In genomic region chr22:45427114-45427513, GRCh38 we compare ENCODE assay signal across 23 cellular contexts. TPM values are rescaled to one million over a fixed set of nuclear protein-coding genes. Genes with fewer than 3 reads are reported as not detected.
DNase-seq lines count a peak whose midpoint lies in the region; ATAC-seq, FAIRE-seq and TF ChIP-seq lines count a peak whose summit lies in the region.
"Had no signal": no experiment of that assay in that cellular context is flagged by ENCODE, and none has a peak within 500 bp of the region (broad histone marks: within the 10 kb centered on the region; RNA-seq: fewer than 3 reads in every experiment).

No MANE protein-coding gene starts in this region.

- H3K4me2 ChIP-seq in HepG2 (ENCODE audit: low read depth, low read length) (no peak overlapping the region), H1 (ENCODE audit: insufficient read depth in 1 of 2, low read depth in 2 of 2, low read length in 2 of 2) (no peak overlapping the region)

- H3K79me2 ChIP-seq in HepG2 (ENCODE audit: insufficient read depth, low read length) (no peaks in the 10 kb centered on the region), H1 (ENCODE audit: control insufficient read depth in 1 of 2, insufficient read depth in 2 of 2, low read length in 2 of 2) (no peaks in the 10 kb centered on the region)

- ATAC-seq in HepG2 (no peak), right lobe of liver (no peak), WTC11 (no peak)
- ATAC-seq: CD8-positive, alpha-beta T cell had no signal

- H3K4me1 ChIP-seq in HepG2 (ENCODE audit: insufficient read depth, low read length) (no peaks in the 10 kb centered on the region), right lobe of liver (no peaks in the 10 kb centered on the region), H1 (replicated peaks in 1 of 4; ENCODE audit: control insufficient read depth in 3 of 4, insufficient read depth in 4 of 4, low read length in 3 of 4) (no peaks in the 10 kb centered on the region; a peak in 1 of 7 replicates), testis (no peaks in the 10 kb centered on the region)
- H3K4me1 ChIP-seq: Caco-2 had no signal

- TF ChIP-seq EP300 in HepG2 (IDR thresholded peaks at IDR 0.05; ENCODE audit: low read depth in 2 of 2, low read length in 2 of 2): no peak
- TF ChIP-seq EP300 in HepG2 (CRISPR knock-in tag; IDR thresholded peaks at IDR 0.05; ENCODE audit: borderline replicate concordance): no peak
- TF ChIP-seq EP300 in H1 (IDR thresholded peaks at IDR 0.05; ENCODE audit: borderline replicate concordance in 1 of 2, low read depth in 2 of 2, low read length in 2 of 2): no peak

- no peak overlapping the region for H3K14ac ChIP-seq in H1 (ENCODE audit: insufficient read length)

- no peak overlapping the region for H3K27ac ChIP-seq in HepG2 (ENCODE audit: extremely low read length, insufficient read depth, low read length)
- no peak overlapping the region for H3K27ac ChIP-seq in right lobe of liver
- H3K27ac ChIP-seq in H1 (ENCODE audit: low read depth, low read length): no peak overlapping the region
- H3K27ac ChIP-seq in testis: no peak overlapping the region

- intact Hi-C loops in HepG2 (cut with micrococcal nuclease; ENCODE audit: unreplicated experiment): no loop called here
- intact Hi-C loops in right lobe of liver (cut with DNase I): no loop called here
- intact Hi-C loops in testis (cut with DNase I; ENCODE audit: low total_unique reads): no loop called here
- intact Hi-C loops in CD14-positive monocyte (cut with micrococcal nuclease): no loop called here

- POLR2A ChIA-PET in HepG2 (lab: Yijun Ruan, JAX) (no interaction called here), WTC11 (lab: Charles Lee) (no interaction called here), H1 (lab: Charles Lee; ENCODE audit: partially characterized antibody) (no interaction called here)

- TF ChIP-seq RAD21 in HepG2 (CRISPR knock-in tag; IDR thresholded peaks at IDR 0.05) (no peak), H1 (IDR thresholded peaks at IDR 0.05 in 1 of 2, conservative IDR thresholded peaks at IDR 0.05 in 1 of 2; ENCODE audit: low read depth in 2 of 2, low read length in 2 of 2) (no peak)

- H4K8ac ChIP-seq in H1 (ENCODE audit: extremely low read depth, insufficient read depth, low read length): no peak overlapping the region

- no peak overlapping the region for H3K56ac ChIP-seq in H1 (replicated peaks; ENCODE audit: insufficient read length, low read depth, low read length)

- H2AFZ ChIP-seq in HepG2 (ENCODE audit: low read length) (no peak overlapping the region), H1 (ENCODE audit: low read length) (no peak overlapping the region)

- no peak overlapping the region for H2BK12ac ChIP-seq in H1 (ENCODE audit: low read depth, low read length)

- no peak overlapping the region for H4K5ac ChIP-seq in H1 (ENCODE audit: insufficient read length, low read depth, low read length)

- H2BK20ac ChIP-seq in H1 (ENCODE audit: low read length): no peak overlapping the region

- H3K36me3 Mint-ChIP-seq in WTC11 (peaks cover 6% of the 10 kb centered on the region; the same call in 1 of the 2 replicates), CD14-positive monocyte (peaks cover 8 to 13% of the 10 kb centered on the region in 2 donors)
- H3K36me3 Mint-ChIP-seq: CD4-positive, CD25-positive, alpha-beta regulatory T cell; CD8-positive, alpha-beta T cell had no signal

- 62% methylated on average over 2 of the region's 2 CpGs for WGBS in HepG2 (ENCODE audit: low lambda C conversion rate)
- WGBS in right lobe of liver (ENCODE audit: insufficient coverage, low coverage, low lambda C conversion rate, missing lambda C conversion rate): 85% methylated on average over 2 of the region's 2 CpGs
- 51% methylated on average over 2 of the region's 2 CpGs; no CpG with 5 or more reads in 1 of the 2 experiments for WGBS in H1 (ENCODE audit: extremely low coverage in 1 of 2, insufficient coverage in 1 of 2, insufficient read length in 1 of 2, insufficient replicate concordance in 2 of 2, low coverage in 1 of 2, low lambda C conversion rate in 2 of 2, missing lambda C conversion rate in 1 of 2), 2 experiments
- WGBS in testis, 2 donors: 64 to 68% methylated on average over 2 of the region's 2 CpGs

- H3K9me3 Mint-ChIP-seq in WTC11: peaks cover 14% of the 10 kb centered on the region
- peaks cover 2 to 8% (median 6%) of the 10 kb centered on the region in 7 donors for H3K9me3 Mint-ChIP-seq in CD14-positive monocyte
- H3K9me3 Mint-ChIP-seq: CD8-positive, alpha-beta T cell had no signal

- no peak overlapping the region for H3K4me3 Mint-ChIP-seq in WTC11
- H3K4me3 Mint-ChIP-seq in CD14-positive monocyte: no peak overlapping the region
- H3K4me3 Mint-ChIP-seq: CD4-positive, CD25-positive, alpha-beta regulatory T cell; CD8-positive, alpha-beta T cell had no signal

- FAIRE-seq in HepG2 (lab: Jason Lieb, UNC) (no peak), H1 (lab: Jason Lieb, UNC) (no peak)
- FAIRE-seq: GM12892 had no signal

- H3K4me1 Mint-ChIP-seq in WTC11 (no peaks in the 10 kb centered on the region), CD14-positive monocyte (peaks cover 55% of the 10 kb centered on the region)

- H4K20me1 ChIP-seq in HepG2 (ENCODE audit: insufficient read depth, low read length) (no peaks in the 10 kb centered on the region), H1 (replicated peaks in 1 of 2; ENCODE audit: control insufficient read depth in 1 of 2, insufficient read depth in 2 of 2, low read length in 2 of 2) (no peaks in the 10 kb centered on the region)

- H3K9me3 ChIP-seq in HepG2 (ENCODE audit: low read length) (no peaks in the 10 kb centered on the region), right lobe of liver (no peaks in the 10 kb centered on the region), H1 (ENCODE audit: insufficient read depth in 2 of 2, low read depth in 1 of 2, low read length in 1 of 2) (no peaks in the 10 kb centered on the region), testis (no peaks in the 10 kb centered on the region)
- H3K9me3 ChIP-seq: Caco-2 had no signal

- H2BK15ac ChIP-seq in H1 (ENCODE audit: low read length): no peak overlapping the region

- no peak overlapping the region for H2AK5ac ChIP-seq in H1 (ENCODE audit: low read depth, low read length)

- peaks cover 6 to 27% of the 10 kb centered on the region in 2 experiments; a peak in 3 of 5 replicates for H3K27me3 ChIP-seq in HepG2 (ENCODE audit: control insufficient read depth in 1 of 2, insufficient read depth in 2 of 2, low read length in 2 of 2)
- no peaks in the 10 kb centered on the region for H3K27me3 ChIP-seq in right lobe of liver
- H3K27me3 ChIP-seq in H1 (replicated peaks in 1 of 4; ENCODE audit: control insufficient read depth in 3 of 4, extremely low read depth in 1 of 4, insufficient read depth in 3 of 4, low read length in 3 of 4): no peaks in the 10 kb centered on the region
- H3K27me3 ChIP-seq in testis: no peaks in the 10 kb centered on the region

- no peak overlapping the region for H3K9ac ChIP-seq in HepG2 (ENCODE audit: insufficient read depth, low read depth, low read length)
- no peak overlapping the region for H3K9ac ChIP-seq in H1 (replicated peaks in 1 of 4; ENCODE audit: extremely low read depth in 1 of 4, low read depth in 3 of 4, low read length in 3 of 4)

- H4K91ac ChIP-seq in H1 (replicated peaks; ENCODE audit: insufficient read length, low read length): no peak overlapping the region

- no peak overlapping the region for H2BK5ac ChIP-seq in H1 (ENCODE audit: low read depth, low read length)

- TF ChIP-seq CTCF in HepG2 (CRISPR knock-in tag; IDR thresholded peaks at IDR 0.05) (no peak), right lobe of liver (IDR thresholded peaks at IDR 0.05) (no peak), WTC11 (IDR thresholded peaks at IDR 0.05) (no peak), H1 (IDR thresholded peaks at IDR 0.05; ENCODE audit: control extremely low read depth in 1 of 3, insufficient read depth in 1 of 3, low read depth in 1 of 3, low read length in 3 of 3) (no peak), testis (IDR thresholded peaks at IDR 0.05) (no peak), CD14-positive monocyte (IDR thresholded peaks at IDR 0.05) (no peak), GM10266 (IDR thresholded peaks at IDR 0.05; ENCODE audit: control insufficient read depth, insufficient read depth, low read depth, missing control alignments) (no peak)

- H3K36me3 ChIP-seq in HepG2 (replicated peaks in 1 of 2; ENCODE audit: control insufficient read depth in 1 of 2, insufficient read depth in 2 of 2, low read length in 2 of 2) (no peaks in the 10 kb centered on the region), right lobe of liver (no peaks in the 10 kb centered on the region), H1 (ENCODE audit: control insufficient read depth in 2 of 4, insufficient read depth in 4 of 4, low read length in 3 of 4) (no peaks in the 10 kb centered on the region; a peak in 1 of 8 replicates), testis (ENCODE audit: low read depth, missing control alignments) (no peaks in the 10 kb centered on the region)

- no peak overlapping the region for H3K18ac ChIP-seq in H1 (ENCODE audit: extremely low read depth, low read length)

- no peak overlapping the region for H3K4me3 ChIP-seq in HepG2 (replicated peaks in 1 of 3; ENCODE audit: insufficient read depth in 1 of 3, low read depth in 2 of 3, low read length in 3 of 3)
- H3K4me3 ChIP-seq in right lobe of liver: no peak overlapping the region
- H3K4me3 ChIP-seq in H1 (ENCODE audit: extremely low read depth in 1 of 4, insufficient read depth in 2 of 4, low read depth in 3 of 4, low read length in 4 of 4): no peak overlapping the region
- H3K4me3 ChIP-seq in testis: no peak overlapping the region

- TF ChIP-seq POLR2A in HepG2 (IDR thresholded peaks at IDR 0.05; ENCODE audit: insufficient read depth in 1 of 2, low read depth in 2 of 2, low read length in 2 of 2): no peak
- no peak for TF ChIP-seq POLR2A in right lobe of liver (IDR thresholded peaks at IDR 0.05)
- TF ChIP-seq POLR2A in H1 (IDR thresholded peaks at IDR 0.05; ENCODE audit: control extremely low read depth in 1 of 2, low read depth in 2 of 2, low read length in 2 of 2): no peak
- no peak for TF ChIP-seq POLR2A in testis (IDR thresholded peaks at IDR 0.05)

- CTCF ChIA-PET in HepG2 (lab: Yijun Ruan, JAX; ENCODE audit: low intra/inter-chr PET ratio, low total read pairs): no interaction called here
- CTCF ChIA-PET in WTC11 (lab: Charles Lee): no interaction called here
- CTCF ChIA-PET in H1 (lab: Charles Lee; ENCODE audit: partially characterized antibody): no interaction called here

- in situ Hi-C loops in HepG2 (cut with HindIII; ENCODE audit: extremely low pct_ligation_motif_present, low pct_unique_long_range_greater_than_20kb): loop anchor here (5.0 kb wide), 1 partner anchor 50 kb away; no protein-coding TSS in a partner anchor

- H3K23ac ChIP-seq in H1 (ENCODE audit: insufficient read length): no peak overlapping the region

- no peaks in the 10 kb centered on the region for H3K23me2 ChIP-seq in H1 (ENCODE audit: low read depth, low read length)

- H3K27ac Mint-ChIP-seq in WTC11: no peak overlapping the region
- no peak overlapping the region for H3K27ac Mint-ChIP-seq in CD14-positive monocyte
- H3K27ac Mint-ChIP-seq: CD4-positive, CD25-positive, alpha-beta regulatory T cell; CD8-positive, alpha-beta T cell had no signal

- no peaks in the 10 kb centered on the region for H3K79me1 ChIP-seq in H1 (ENCODE audit: low read depth, low read length)

- no TSS peak for BruUV-seq in HepG2 (replicated peaks; lab: Mats Ljungman, UMichigan)

- DNase-seq in HepG2 (ENCODE audit: low spot score) (no peak), right lobe of liver (no peak), WTC11 (ENCODE audit: low spot score) (no peak), H1 (ENCODE audit: low read depth in 1 of 2, low spot score in 2 of 2) (no peak), testis (peak; percentile 1), CD14-positive monocyte (ENCODE audit: low spot score) (no peak), GM10266 (ENCODE audit: extremely low spot score) (no peak)
- DNase-seq in stimulated activated CD8-positive, alpha-beta memory T cell treated with anti-CD3 and anti-CD28 coated beads, Interleukin-4, amount 100 ng/mL, for 48 hours: no peak
- DNase-seq: C1 segment of cervical spinal cord; CD4-positive, CD25-positive, alpha-beta regulatory T cell; CD8-positive, alpha-beta T cell; DMS79 treated with DMSO at 0.1 percent for 48 hours; GF-D8; GOT3; H7; HCEC 1CT had no signal

- no peaks in the 10 kb centered on the region for H3K27me3 Mint-ChIP-seq in WTC11 (ENCODE audit: low read depth)
- peaks cover 0 to 10% (median 2%) of the 10 kb centered on the region in 3 donors for H3K27me3 Mint-ChIP-seq in CD14-positive monocyte (ENCODE audit: low read depth in 3 of 3)
- H3K27me3 Mint-ChIP-seq: CD4-positive, CD25-positive, alpha-beta regulatory T cell had no signal

- no peak overlapping the region for H2BK120ac ChIP-seq in H1 (replicated peaks; ENCODE audit: low read depth, low read length)

- H3K4ac ChIP-seq in H1 (replicated peaks; ENCODE audit: insufficient read length, low read depth, low read length): no peak overlapping the region

RNA-seq across cellular contexts. Expression of gene RIBC2, which starts 13.6 kb away (rescaled TPM):
- total RNA-seq in HepG2 (2016; rRNA removed; fragmentation: Illumina TruSeq; extraction: Trizol): 0.55 and 0.81 TPM in 2 replicates
- total RNA-seq in HepG2 (2016; cell fraction: cytosol; rRNA removed; fragmentation: Illumina TruSeq; extraction: Trizol; ENCODE audit: low read depth): 0.53 TPM in 1 of 2 replicates, not detected in the other
- total RNA-seq in HepG2 (2016; cell fraction: insoluble cytoplasmic fraction; rRNA removed; fragmentation: Illumina TruSeq; extraction: Trizol): 0.50 and 0.54 TPM in 2 replicates
- total RNA-seq in HepG2 (2016; cell fraction: membrane; rRNA removed; fragmentation: Illumina TruSeq; extraction: Trizol): 0.19 and 0.24 TPM in 2 replicates
- 0.97 and 1.2 TPM in 2 replicates for total RNA-seq in HepG2 (2016; cell fraction: nucleus; rRNA removed; fragmentation: Illumina TruSeq; extraction: Trizol)
- polyA plus RNA-seq in HepG2 (2011; rRNA removed): not detected in 2 replicates
- polyA plus RNA-seq in HepG2 (2011; cell fraction: cytosol; rRNA removed): 0.08 TPM in 1 of 2 replicates, not detected in the other
- polyA plus RNA-seq in HepG2 (2011; cell fraction: nucleus; rRNA removed): 0.19 and 0.39 TPM in 2 replicates
- not detected in 2 replicates for polyA plus RNA-seq in HepG2 (2012)
- 0.24 TPM in 1 of 2 replicates, not detected in the other for polyA plus RNA-seq in HepG2 (2016; cell fraction: cytosol; fragmentation: Illumina TruSeq; extraction: Trizol; ENCODE audit: low read depth)
- polyA plus RNA-seq in HepG2 (2016; cell fraction: insoluble cytoplasmic fraction; fragmentation: Illumina TruSeq; extraction: Trizol; ENCODE audit: low read depth): 0.72 and 0.81 TPM in 2 replicates
- polyA plus RNA-seq in HepG2 (2016; cell fraction: membrane; fragmentation: Illumina TruSeq; extraction: Trizol; ENCODE audit: low read depth): 0.16 and 0.27 TPM in 2 replicates
- polyA plus RNA-seq in HepG2 (2016; cell fraction: nucleus; fragmentation: Illumina TruSeq; extraction: Trizol; ENCODE audit: insufficient read depth, low read depth): 0.76 and 2.4 TPM in 2 replicates
- polyA minus RNA-seq in HepG2 (2011; rRNA and poly(A)+ RNA removed; ENCODE audit: low replicate concordance): 0.28 and 1.9 TPM in 2 replicates
- polyA minus RNA-seq in HepG2 (2011; cell fraction: cytosol; rRNA and poly(A)+ RNA removed): 0.44 TPM in 1 of 2 replicates, not detected in the other
- 0.52 and 0.75 TPM in 2 replicates for polyA minus RNA-seq in HepG2 (2011; cell fraction: nucleus; rRNA and poly(A)+ RNA removed)
- total RNA-seq in right lobe of liver: under 1 TPM in 2 of 6 experiments, not detected in 4; 0.18 to 0.87 TPM
- 1.7 to 2.4 TPM (median 2.4 TPM) in 3 replicates for total RNA-seq in WTC11 (2021)
- total RNA-seq in H1 (2021; fragmentation: NEBNext Ultra II Directional; extraction: Animal tissue kit (Norgen Biotek cat#: 25700)): 1.8 and 2.1 TPM in 2 replicates
- 0.79 and 0.83 TPM in 2 replicates for polyA plus RNA-seq in H1 (2011; rRNA removed)
- polyA plus RNA-seq in H1 (2011; cell fraction: cytosol; rRNA removed): 1.6 TPM
- polyA plus RNA-seq in H1 (2011; cell fraction: nucleus; rRNA removed): 2.7 TPM
- polyA plus RNA-seq in H1 (2012, experiment 1 of 2): 1.2 to 2.3 TPM (median 1.8 TPM) in 4 replicates
- 0.91 TPM for polyA plus RNA-seq in H1 (2012, experiment 2 of 2)
- polyA plus RNA-seq in H1 (2013, experiment 1 of 2): 1.4 TPM
- 1.3 TPM for polyA plus RNA-seq in H1 (2013, experiment 2 of 2)
- 0.57 and 0.95 TPM in 2 replicates for polyA minus RNA-seq in H1 (2011; rRNA and poly(A)+ RNA removed)
- 1.0 TPM for polyA minus RNA-seq in H1 (2011; cell fraction: cytosol; rRNA and poly(A)+ RNA removed)
- 2.8 TPM for polyA minus RNA-seq in H1 (2011; cell fraction: nucleus; rRNA and poly(A)+ RNA removed)
- total RNA-seq in testis: 10 to 100 TPM; 20.3 to 38.5 TPM
- polyA plus RNA-seq in testis (ENCODE audit: insufficient read depth, low read depth, low replicate concordance): 66.7 TPM
- polyA plus RNA-seq in CD14-positive monocyte: not detected
- total RNA-seq: A172 had no signal

RNA-seq across cellular contexts. Expression of gene SMC1B, which starts 13.7 kb away (rescaled TPM):
- total RNA-seq in HepG2 (2016; rRNA removed; fragmentation: Illumina TruSeq; extraction: Trizol) (not detected in 2 replicates), right lobe of liver (not detected), WTC11 (2021) (0.07 to 0.18 TPM (median 0.11 TPM) in 3 replicates), testis (10 to 100 TPM; 24.7 to 46.8 TPM)
- total RNA-seq in HepG2 (2016; cell fraction: cytosol; rRNA removed; fragmentation: Illumina TruSeq; extraction: Trizol; ENCODE audit: low read depth): not detected in 2 replicates
- total RNA-seq in HepG2 (2016; cell fraction: insoluble cytoplasmic fraction; rRNA removed; fragmentation: Illumina TruSeq; extraction: Trizol): not detected in 2 replicates
- not detected in 2 replicates for total RNA-seq in HepG2 (2016; cell fraction: membrane; rRNA removed; fragmentation: Illumina TruSeq; extraction: Trizol)
- total RNA-seq in HepG2 (2016; cell fraction: nucleus; rRNA removed; fragmentation: Illumina TruSeq; extraction: Trizol): not detected in 2 replicates
- polyA plus RNA-seq in HepG2 (2011; rRNA removed) (not detected in 2 replicates), H1 (2011; rRNA removed) (0.02 TPM in 2 replicates), testis (ENCODE audit: insufficient read depth, low read depth, low replicate concordance) (10.1 TPM), CD14-positive monocyte (not detected)
- not detected in 2 replicates for polyA plus RNA-seq in HepG2 (2011; cell fraction: cytosol; rRNA removed)
- polyA plus RNA-seq in HepG2 (2011; cell fraction: nucleus; rRNA removed): not detected in 2 replicates
- polyA plus RNA-seq in HepG2 (2012): 0.04 TPM in 1 of 2 replicates, not detected in the other
- not detected in 2 replicates for polyA plus RNA-seq in HepG2 (2016; cell fraction: cytosol; fragmentation: Illumina TruSeq; extraction: Trizol; ENCODE audit: low read depth)
- polyA plus RNA-seq in HepG2 (2016; cell fraction: insoluble cytoplasmic fraction; fragmentation: Illumina TruSeq; extraction: Trizol; ENCODE audit: low read depth): not detected in 2 replicates
- polyA plus RNA-seq in HepG2 (2016; cell fraction: membrane; fragmentation: Illumina TruSeq; extraction: Trizol; ENCODE audit: low read depth): not detected in 2 replicates
- not detected in 2 replicates for polyA plus RNA-seq in HepG2 (2016; cell fraction: nucleus; fragmentation: Illumina TruSeq; extraction: Trizol; ENCODE audit: insufficient read depth, low read depth)
- not detected in 2 replicates for polyA minus RNA-seq in HepG2 (2011; rRNA and poly(A)+ RNA removed; ENCODE audit: low replicate concordance)
- polyA minus RNA-seq in HepG2 (2011; cell fraction: cytosol; rRNA and poly(A)+ RNA removed): not detected in 2 replicates
- polyA minus RNA-seq in HepG2 (2011; cell fraction: nucleus; rRNA and poly(A)+ RNA removed): not detected in 2 replicates
- not detected in 2 replicates for total RNA-seq in H1 (2021; fragmentation: NEBNext Ultra II Directional; extraction: Animal tissue kit (Norgen Biotek cat#: 25700))
- polyA plus RNA-seq in H1 (2011; cell fraction: cytosol; rRNA removed): 0.03 TPM
- not detected for polyA plus RNA-seq in H1 (2011; cell fraction: nucleus; rRNA removed)
- polyA plus RNA-seq in H1 (2012, experiment 1 of 2): 0.05 to 0.08 TPM (median 0.07 TPM) in 3 of 4 replicates, not detected in the other
- polyA plus RNA-seq in H1 (2012, experiment 2 of 2): not detected
- polyA plus RNA-seq in H1 (2013, experiment 1 of 2): 0.04 TPM
- polyA plus RNA-seq in H1 (2013, experiment 2 of 2): 0.09 TPM
- not detected in 2 replicates for polyA minus RNA-seq in H1 (2011; rRNA and poly(A)+ RNA removed)
- not detected for polyA minus RNA-seq in H1 (2011; cell fraction: cytosol; rRNA and poly(A)+ RNA removed)
- polyA minus RNA-seq in H1 (2011; cell fraction: nucleus; rRNA and poly(A)+ RNA removed): not detected
- total RNA-seq: A172; A673; CD4-positive, CD25-positive, alpha-beta regulatory T cell; CD8-positive, alpha-beta T cell; Daoy; G401; H7 had no signal
- polyA plus RNA-seq: BJ; CD4-positive, CD25-positive, alpha-beta regulatory T cell had no signal

Comparison
In these comparisons a context has a peak if more than half of its experiments do, and no peak if none do; other contexts are left out.
1. RNA of gene SMC1B, which starts 13.7 kb away (total RNA-seq): 24.7 to 46.8 TPM in testis; 0.07 to 0.18 TPM in WTC11, not detected in H1, not detected in HepG2 and not detected in right lobe of liver; every median in the first group is over 10 times any median in the second.